ENCODE assay signal across 8 cellular contexts in genomic region chr16:29790949-29791844, GRCh38. TPM values are rescaled to one million over a fixed set of nuclear protein-coding genes. Genes with fewer than 3 reads are reported as not detected.
DNase-seq lines count a peak whose midpoint lies in the region; ATAC-seq, FAIRE-seq and TF ChIP-seq lines count a peak whose summit lies in the region.

No MANE protein-coding gene starts in this region.

- H3K4me3 Mint-ChIP-seq in neural progenitor cell: peak overlapping the region; percentile 97

- H3K27me3 Mint-ChIP-seq in neural progenitor cell (ENCODE audit: insufficient read depth, low read depth): peaks cover 8% of the 10 kb centered on the region

- no peak for FAIRE-seq in H1 (lab: Jason Lieb, UNC)
- FAIRE-seq in urothelium cell line (lab: Jason Lieb, UNC): no peak

- CTCF ChIA-PET in H1 (lab: Charles Lee; ENCODE audit: partially characterized antibody): interaction anchor here (0.8 to 2.8 kb wide), 12 partner anchors 10 to 99 kb away, joined by 3 to 23 read pairs (median 6); partner anchors contain the start of genes MAZ and PAGR1

- H3K23me2 ChIP-seq in H1 (ENCODE audit: low read depth, low read length): peaks cover 14% of the 10 kb centered on the region

- H4K91ac ChIP-seq in H1 (replicated peaks; ENCODE audit: insufficient read length, low read length): peak overlapping the region; percentile 95

- no peaks in the 10 kb centered on the region for H3K4me1 ChIP-seq in NT2/D1 (ENCODE audit: insufficient read depth, insufficient read length)
- H3K4me1 ChIP-seq in H1 (replicated peaks in 1 of 4; ENCODE audit: control insufficient read depth in 3 of 4, insufficient read depth in 4 of 4, low read length in 3 of 4): peaks cover 0 to 13% (median 5%) of the 10 kb centered on the region in 4 experiments; a peak in 6 of 7 replicates
- peaks cover 18% of the 10 kb centered on the region for H3K4me1 ChIP-seq in neural progenitor cell

- H3K14ac ChIP-seq in H1 (ENCODE audit: insufficient read length): no peak overlapping the region

- peaks cover 31% of the 10 kb centered on the region for H3K4me1 Mint-ChIP-seq in neural progenitor cell

- no peak for ATAC-seq in GM19035 (IDR thresholded peaks at IDR 0.05; ENCODE audit: unreplicated experiment)

- peak overlapping the region; percentile 50 for H3K56ac ChIP-seq in H1 (replicated peaks; ENCODE audit: insufficient read length, low read depth, low read length)

- H3K36me3 Mint-ChIP-seq in neural progenitor cell: peaks cover 12% of the 10 kb centered on the region

- H2AFZ ChIP-seq in H1 (ENCODE audit: low read length): peak overlapping the region; percentile 73; the same call in 1 of the 2 replicates
- H2AFZ ChIP-seq in neural progenitor cell (replicated peaks): peak overlapping the region; percentile 80

- no peaks in the 10 kb centered on the region for H3K9me3 ChIP-seq in NT2/D1 (ENCODE audit: insufficient read depth, low read length)
- no peaks in the 10 kb centered on the region for H3K9me3 ChIP-seq in H1 (ENCODE audit: insufficient read depth in 2 of 2, low read depth in 1 of 2, low read length in 1 of 2)
- no peaks in the 10 kb centered on the region for H3K9me3 ChIP-seq in neural progenitor cell (ENCODE audit: low read depth)

- POLR2A ChIA-PET in H1 (lab: Charles Lee; ENCODE audit: partially characterized antibody): interaction anchor here (0.7 to 3.7 kb wide), 34 partner anchors 11 to 300 kb away, joined by 3 to 58 read pairs (median 4); partner anchors contain the start of genes CDIPT, MAZ, PAGR1 and TBX6

- TF ChIP-seq RAD21 in H1 (IDR thresholded peaks at IDR 0.05 in 1 of 2, conservative IDR thresholded peaks at IDR 0.05 in 1 of 2; ENCODE audit: low read depth in 2 of 2, low read length in 2 of 2): no peak

- peaks cover 28 to 55% of the 10 kb centered on the region in 2 experiments for H3K79me2 ChIP-seq in H1 (ENCODE audit: control insufficient read depth in 1 of 2, insufficient read depth in 2 of 2, low read length in 2 of 2)
- H3K79me2 ChIP-seq in neural progenitor cell (ENCODE audit: low read depth): peaks cover 56% of the 10 kb centered on the region

- H4K20me1 ChIP-seq in H1 (replicated peaks in 1 of 2; ENCODE audit: control insufficient read depth in 1 of 2, insufficient read depth in 2 of 2, low read length in 2 of 2) (peaks cover 3 to 14% of the 10 kb centered on the region in 2 experiments), neural progenitor cell (ENCODE audit: low read depth) (peaks cover 36% of the 10 kb centered on the region)

- peak overlapping the region; percentile 98 for H3K9ac ChIP-seq in NT2/D1 (ENCODE audit: insufficient read length, low read depth)
- H3K9ac ChIP-seq in H1 (replicated peaks in 1 of 4; ENCODE audit: extremely low read depth in 1 of 4, low read depth in 3 of 4, low read length in 3 of 4): peak overlapping the region; percentile 73 to 88 (median 85)
- H3K9ac ChIP-seq in neural progenitor cell: peak overlapping the region; percentile 74

- peaks cover 8% of the 10 kb centered on the region for H3F3A ChIP-seq in neural progenitor cell (ENCODE audit: low read depth)

- peak overlapping the region; percentile 86; the same call in 1 of the 2 replicates for H2AK5ac ChIP-seq in H1 (ENCODE audit: low read depth, low read length)

- peak; percentile 29 for DNase-seq in stimulated activated CD4-positive, alpha-beta T cell treated with anti-CD3 and anti-CD28 coated beads, Interleukin-15, amount 100 ng/mL, for 24 hours
- DNase-seq in stimulated activated CD4-positive, alpha-beta T cell treated with anti-CD3 and anti-CD28 coated beads, Interleukin-12 subunit alpha, Interleukin-12 subunit beta, amount 100 ng/mL, for 4 hours: no peak
- DNase-seq in NT2/D1 (ENCODE audit: low read depth, low spot score): no peak
- DNase-seq in H1 (ENCODE audit: low read depth in 1 of 2, low spot score in 2 of 2): no peak
- peak; percentile 30 for DNase-seq in neural progenitor cell (ENCODE audit: low spot score)
- no peak for DNase-seq in urothelium cell line (ENCODE audit: low spot score)
- no peak for DNase-seq in NCI-H774 (lab: John Stamatoyannopoulos, UW)

- WGBS in H1 (ENCODE audit: extremely low coverage in 1 of 2, insufficient coverage in 1 of 2, insufficient read length in 1 of 2, insufficient replicate concordance in 2 of 2, low coverage in 1 of 2, low lambda C conversion rate in 2 of 2, missing lambda C conversion rate in 1 of 2), 2 experiments: 5% methylated on average over 31 of the region's 31 CpGs; no CpG with 5 or more reads in 1 of the 2 experiments

- H3K36me3 ChIP-seq in NT2/D1 (ENCODE audit: insufficient read depth, insufficient read length, low read length) (peaks cover 37% of the 10 kb centered on the region), H1 (ENCODE audit: control insufficient read depth in 2 of 4, insufficient read depth in 4 of 4, low read length in 3 of 4) (peaks cover 0 to 15% (median 3%) of the 10 kb centered on the region in 4 experiments; a peak in 5 of 8 replicates), neural progenitor cell (no peaks in the 10 kb centered on the region)

- H2BK20ac ChIP-seq in H1 (ENCODE audit: low read length): no peak overlapping the region

- TF ChIP-seq EP300 in H1 (IDR thresholded peaks at IDR 0.05; ENCODE audit: borderline replicate concordance in 1 of 2, low read depth in 2 of 2, low read length in 2 of 2): no peak

- H4K5ac ChIP-seq in H1 (ENCODE audit: insufficient read length, low read depth, low read length): peak overlapping the region; percentile 94

- H3K18ac ChIP-seq in H1 (ENCODE audit: extremely low read depth, low read length): peak overlapping the region; percentile 97

- 0 out of 2 replicates have a peak overlapping the region, but pooled peaks have one; percentile 27 for H2BK12ac ChIP-seq in H1 (ENCODE audit: low read depth, low read length)

- no peak overlapping the region for H2BK120ac ChIP-seq in H1 (replicated peaks; ENCODE audit: low read depth, low read length)

- H3K4me2 ChIP-seq in H1 (ENCODE audit: insufficient read depth in 1 of 2, low read depth in 2 of 2, low read length in 2 of 2): peak overlapping the region; percentile 74 to 100
- H3K4me2 ChIP-seq in neural progenitor cell: peak overlapping the region; percentile 99

- peak overlapping the region; percentile 97 for H2BK5ac ChIP-seq in H1 (ENCODE audit: low read depth, low read length)

- H3K27me3 ChIP-seq in NT2/D1 (ENCODE audit: insufficient read depth, insufficient read length) (no peaks in the 10 kb centered on the region), H1 (replicated peaks in 1 of 4; ENCODE audit: control insufficient read depth in 3 of 4, extremely low read depth in 1 of 4, insufficient read depth in 3 of 4, low read length in 3 of 4) (no peaks in the 10 kb centered on the region), neural progenitor cell (no peaks in the 10 kb centered on the region)

- peak overlapping the region; percentile 95 for H3K27ac Mint-ChIP-seq in neural progenitor cell

- no peak overlapping the region for H3K23ac ChIP-seq in H1 (ENCODE audit: insufficient read length)

- TF ChIP-seq POLR2A in H1 (IDR thresholded peaks at IDR 0.05; ENCODE audit: control extremely low read depth in 1 of 2, low read depth in 2 of 2, low read length in 2 of 2): no peak

- H3K4me3 ChIP-seq in NT2/D1 (ENCODE audit: insufficient read length, low read depth) (peak overlapping the region; percentile 97), H1 (ENCODE audit: extremely low read depth in 1 of 4, insufficient read depth in 2 of 4, low read depth in 3 of 4, low read length in 4 of 4) (peak overlapping the region; percentile 92 to 98 (median 96)), neural progenitor cell (peak overlapping the region; percentile 95)

- TF ChIP-seq CTCF in H1 (IDR thresholded peaks at IDR 0.05; ENCODE audit: control extremely low read depth in 1 of 3, insufficient read depth in 1 of 3, low read depth in 1 of 3, low read length in 3 of 3): no peak
- TF ChIP-seq CTCF in neural progenitor cell (IDR thresholded peaks at IDR 0.05): no peak

- H4K8ac ChIP-seq in H1 (ENCODE audit: extremely low read depth, insufficient read depth, low read length): peak overlapping the region; percentile 87

- peak overlapping the region; percentile 48 for H3K4ac ChIP-seq in H1 (replicated peaks; ENCODE audit: insufficient read length, low read depth, low read length)

- H2BK15ac ChIP-seq in H1 (ENCODE audit: low read length): no peak overlapping the region

- H3K9me3 Mint-ChIP-seq in neural progenitor cell: no peaks in the 10 kb centered on the region

- H3K79me1 ChIP-seq in H1 (ENCODE audit: low read depth, low read length): peaks cover 12% of the 10 kb centered on the region; the same call in 1 of the 2 replicates

- H3K27ac ChIP-seq in H1 (ENCODE audit: low read depth, low read length): peak overlapping the region; percentile 66; the same call in 1 of the 2 replicates
- no peak overlapping the region for H3K27ac ChIP-seq in neural progenitor cell

RNA-seq across cellular contexts. Expression of gene KIF22, which starts 0.6 kb away (rescaled TPM):
- 142 and 145 TPM in 2 replicates for total RNA-seq in H1 (2021; fragmentation: NEBNext Ultra II Directional; extraction: Animal tissue kit (Norgen Biotek cat#: 25700))
- polyA plus RNA-seq in H1 (2011; rRNA removed): 139 and 161 TPM in 2 replicates
- 178 TPM for polyA plus RNA-seq in H1 (2011; cell fraction: cytosol; rRNA removed)
- polyA plus RNA-seq in H1 (2011; cell fraction: nucleus; rRNA removed): 343 TPM
- polyA plus RNA-seq in H1 (2012, experiment 1 of 2): 136 to 146 TPM (median 138 TPM) in 4 replicates
- 121 TPM for polyA plus RNA-seq in H1 (2012, experiment 2 of 2)
- polyA plus RNA-seq in H1 (2013, experiment 1 of 2): 91.3 TPM
- polyA plus RNA-seq in H1 (2013, experiment 2 of 2): 83.2 TPM
- 234 and 269 TPM in 2 replicates for polyA minus RNA-seq in H1 (2011; rRNA and poly(A)+ RNA removed)
- polyA minus RNA-seq in H1 (2011; cell fraction: cytosol; rRNA and poly(A)+ RNA removed): 97.8 TPM
- 174 TPM for polyA minus RNA-seq in H1 (2011; cell fraction: nucleus; rRNA and poly(A)+ RNA removed)
- total RNA-seq in neural progenitor cell (ENCODE audit: low replicate concordance): 173 and 275 TPM in 2 replicates

RNA-seq across cellular contexts. Expression of gene ZG16, which starts 13.1 kb away (rescaled TPM):
- not detected in 2 replicates for total RNA-seq in H1 (2021; fragmentation: NEBNext Ultra II Directional; extraction: Animal tissue kit (Norgen Biotek cat#: 25700))
- not detected in 2 replicates for polyA plus RNA-seq in H1 (2011; rRNA removed)
- polyA plus RNA-seq in H1 (2011; cell fraction: cytosol; rRNA removed): not detected
- not detected for polyA plus RNA-seq in H1 (2011; cell fraction: nucleus; rRNA removed)
- not detected in 4 replicates for polyA plus RNA-seq in H1 (2012, experiment 1 of 2)
- polyA plus RNA-seq in H1 (2012, experiment 2 of 2): not detected
- polyA plus RNA-seq in H1 (2013, experiment 1 of 2): not detected
- not detected for polyA plus RNA-seq in H1 (2013, experiment 2 of 2)
- 0.09 TPM in 1 of 2 replicates, not detected in the other for polyA minus RNA-seq in H1 (2011; rRNA and poly(A)+ RNA removed)
- not detected for polyA minus RNA-seq in H1 (2011; cell fraction: cytosol; rRNA and poly(A)+ RNA removed)
- polyA minus RNA-seq in H1 (2011; cell fraction: nucleus; rRNA and poly(A)+ RNA removed): not detected
- total RNA-seq in neural progenitor cell (ENCODE audit: low replicate concordance): not detected in 2 replicates

RNA-seq across cellular contexts. Expression of gene MAZ, which starts 15.1 kb away (rescaled TPM):
- total RNA-seq in H1 (2021; fragmentation: NEBNext Ultra II Directional; extraction: Animal tissue kit (Norgen Biotek cat#: 25700)): 376 and 380 TPM in 2 replicates
- 219 and 357 TPM in 2 replicates for polyA plus RNA-seq in H1 (2011; rRNA removed)
- 226 TPM for polyA plus RNA-seq in H1 (2011; cell fraction: cytosol; rRNA removed)
- polyA plus RNA-seq in H1 (2011; cell fraction: nucleus; rRNA removed): 465 TPM
- polyA plus RNA-seq in H1 (2012, experiment 1 of 2): 359 to 553 TPM (median 440 TPM) in 4 replicates
- 327 TPM for polyA plus RNA-seq in H1 (2012, experiment 2 of 2)
- 126 TPM for polyA plus RNA-seq in H1 (2013, experiment 1 of 2)
- 116 TPM for polyA plus RNA-seq in H1 (2013, experiment 2 of 2)
- 294 and 426 TPM in 2 replicates for polyA minus RNA-seq in H1 (2011; rRNA and poly(A)+ RNA removed)
- 315 TPM for polyA minus RNA-seq in H1 (2011; cell fraction: cytosol; rRNA and poly(A)+ RNA removed)
- 159 TPM for polyA minus RNA-seq in H1 (2011; cell fraction: nucleus; rRNA and poly(A)+ RNA removed)
- total RNA-seq in neural progenitor cell (ENCODE audit: low replicate concordance): 120 and 220 TPM in 2 replicates

RNA-seq across cellular contexts. Expression of gene PRRT2, which starts 20.8 kb away (rescaled TPM):
- total RNA-seq in H1 (2021; fragmentation: NEBNext Ultra II Directional; extraction: Animal tissue kit (Norgen Biotek cat#: 25700)): 12.8 and 16.6 TPM in 2 replicates
- polyA plus RNA-seq in H1 (2011; rRNA removed): 32.6 and 49.7 TPM in 2 replicates
- polyA plus RNA-seq in H1 (2011; cell fraction: cytosol; rRNA removed): 36.1 TPM
- 233 TPM for polyA plus RNA-seq in H1 (2011; cell fraction: nucleus; rRNA removed)
- polyA plus RNA-seq in H1 (2012, experiment 1 of 2): 25.4 to 32.2 TPM (median 26.8 TPM) in 4 replicates
- polyA plus RNA-seq in H1 (2012, experiment 2 of 2): 12.5 TPM
- polyA plus RNA-seq in H1 (2013, experiment 1 of 2): 16.5 TPM
- polyA plus RNA-seq in H1 (2013, experiment 2 of 2): 13.8 TPM
- polyA minus RNA-seq in H1 (2011; rRNA and poly(A)+ RNA removed): 4.5 and 8.5 TPM in 2 replicates
- 5.9 TPM for polyA minus RNA-seq in H1 (2011; cell fraction: cytosol; rRNA and poly(A)+ RNA removed)
- polyA minus RNA-seq in H1 (2011; cell fraction: nucleus; rRNA and poly(A)+ RNA removed): 29.9 TPM
- total RNA-seq in neural progenitor cell (ENCODE audit: low replicate concordance): 23.5 and 71.4 TPM in 2 replicates

RNA-seq across cellular contexts. Expression of gene PAGR1, which starts 24.8 kb away (rescaled TPM):
- total RNA-seq in H1 (2021; fragmentation: NEBNext Ultra II Directional; extraction: Animal tissue kit (Norgen Biotek cat#: 25700)): 56.4 and 56.6 TPM in 2 replicates
- 35.4 and 53.5 TPM in 2 replicates for polyA plus RNA-seq in H1 (2011; rRNA removed)
- polyA plus RNA-seq in H1 (2011; cell fraction: cytosol; rRNA removed): 61.5 TPM
- polyA plus RNA-seq in H1 (2011; cell fraction: nucleus; rRNA removed): 143 TPM
- polyA plus RNA-seq in H1 (2012, experiment 1 of 2): 53.2 to 67.0 TPM (median 62.3 TPM) in 4 replicates
- polyA plus RNA-seq in H1 (2012, experiment 2 of 2): 60.2 TPM
- 43.2 TPM for polyA plus RNA-seq in H1 (2013, experiment 1 of 2)
- polyA plus RNA-seq in H1 (2013, experiment 2 of 2): 44.5 TPM
- 5.8 and 8.3 TPM in 2 replicates for polyA minus RNA-seq in H1 (2011; rRNA and poly(A)+ RNA removed)
- polyA minus RNA-seq in H1 (2011; cell fraction: cytosol; rRNA and poly(A)+ RNA removed): 19.6 TPM
- 30.1 TPM for polyA minus RNA-seq in H1 (2011; cell fraction: nucleus; rRNA and poly(A)+ RNA removed)
- total RNA-seq in neural progenitor cell (ENCODE audit: low replicate concordance): 47.2 and 88.3 TPM in 2 replicates

Comparison
In these comparisons a context has a peak if more than half of its experiments do, and no peak if none do; other contexts are left out.
1. DNase-seq: peak in stimulated activated CD4-positive, alpha-beta T cell treated with anti-CD3 and anti-CD28 coated beads, Interleukin-15, amount 100 ng/mL, for 24 hours (single experiment) and neural progenitor cell (single experiment); none in stimulated activated CD4-positive, alpha-beta T cell treated with anti-CD3 and anti-CD28 coated beads, Interleukin-12 subunit alpha, Interleukin-12 subunit beta, amount 100 ng/mL, for 4 hours (single experiment), NT2/D1 (single experiment), H1 (0 of 2), urothelium cell line (single experiment) and NCI-H774 (single experiment).
2. Peak in every context shown above with its lines, with median percentiles within 50 percentile points of each other: H3K4me3 ChIP-seq and H3K9ac ChIP-seq.